2 cellular contexts compared by ENCODE assay signal in the genomic region with DNA sequence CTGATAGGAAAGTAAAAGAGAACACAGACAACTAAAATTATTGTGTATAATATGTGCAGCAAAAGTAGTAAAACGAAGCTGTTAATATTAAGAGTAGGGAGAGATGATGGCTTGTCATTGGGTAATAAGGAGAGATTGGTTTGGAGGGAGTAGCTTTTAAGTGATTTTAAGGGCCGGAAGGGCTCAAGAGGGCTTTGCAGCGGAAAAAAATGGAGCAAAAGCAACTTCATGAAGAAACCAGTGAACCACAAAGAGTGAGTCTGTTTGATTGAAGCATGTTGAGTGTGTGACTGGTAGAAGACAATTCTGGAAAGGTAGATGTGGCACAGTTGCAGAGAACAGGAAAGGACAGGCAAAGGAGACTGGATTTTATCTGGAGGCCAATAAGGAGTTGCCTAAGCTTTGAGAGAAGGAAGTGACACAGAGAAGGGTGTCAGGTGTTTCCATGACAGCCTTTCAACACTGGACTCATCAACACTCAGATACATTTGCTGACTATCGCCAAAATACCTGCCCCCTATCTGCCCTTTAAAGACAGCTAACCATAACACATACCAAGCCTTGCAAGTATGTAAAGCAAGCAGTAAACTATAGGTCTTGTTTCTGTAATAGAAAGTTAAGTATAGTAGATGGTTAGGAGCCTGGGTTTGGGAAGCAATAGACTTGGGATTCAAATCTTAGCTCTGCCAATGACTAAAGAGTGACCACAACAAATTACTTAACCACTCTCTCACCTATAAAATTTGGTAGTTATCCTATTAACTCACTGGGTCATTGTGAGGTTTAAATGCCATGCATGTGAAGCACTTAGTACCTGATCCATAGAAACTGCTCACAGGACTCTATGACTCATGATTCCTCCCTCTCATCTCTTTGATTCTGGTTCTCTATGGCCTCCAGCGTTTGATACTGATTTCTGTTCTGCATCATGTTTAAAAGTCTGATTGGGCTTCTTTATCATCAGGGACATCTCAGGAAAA.
TF ChIP-seq lines count a peak whose summit lies in the region.

No MANE protein-coding gene starts in this region.

TF ChIP-seq in SK-N-SH treated with all-trans-retinoic acid at 6 μM for 48 hours, 23 proteins besides CTCF, POLR2A, EP300 and RAD21 (continued from another document):
- TF ChIP-seq, protein P1, sequence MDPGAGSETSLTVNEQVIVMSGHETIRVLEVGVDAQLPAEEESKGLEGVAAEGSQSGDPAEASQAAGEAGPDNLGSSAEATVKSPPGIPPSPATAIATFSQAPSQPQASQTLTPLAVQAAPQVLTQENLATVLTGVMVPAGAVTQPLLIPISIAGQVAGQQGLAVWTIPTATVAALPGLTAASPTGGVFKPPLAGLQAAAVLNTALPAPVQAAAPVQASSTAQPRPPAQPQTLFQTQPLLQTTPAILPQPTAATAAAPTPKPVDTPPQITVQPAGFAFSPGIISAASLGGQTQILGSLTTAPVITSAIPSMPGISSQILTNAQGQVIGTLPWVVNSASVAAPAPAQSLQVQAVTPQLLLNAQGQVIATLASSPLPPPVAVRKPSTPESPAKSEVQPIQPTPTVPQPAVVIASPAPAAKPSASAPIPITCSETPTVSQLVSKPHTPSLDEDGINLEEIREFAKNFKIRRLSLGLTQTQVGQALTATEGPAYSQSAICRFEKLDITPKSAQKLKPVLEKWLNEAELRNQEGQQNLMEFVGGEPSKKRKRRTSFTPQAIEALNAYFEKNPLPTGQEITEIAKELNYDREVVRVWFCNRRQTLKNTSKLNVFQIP (CRISPR knock-in tag; IDR thresholded peaks at IDR 0.05; ENCODE audit: borderline replicate concordance, low read depth) = no peak
- TF ChIP-seq ARNTL (CRISPR knock-in tag; IDR thresholded peaks at IDR 0.05; ENCODE audit: borderline replicate concordance, low read depth) (no peak), SNAI2 (CRISPR knock-in tag; IDR thresholded peaks at IDR 0.05) (no peak), BACH2 (CRISPR knock-in tag; IDR thresholded peaks at IDR 0.05; ENCODE audit: borderline replicate concordance) (no peak), ZFP3 (CRISPR knock-in tag; IDR thresholded peaks at IDR 0.05) (no peak), ZC3H10 (CRISPR knock-in tag; IDR thresholded peaks at IDR 0.05) (no peak), PPARA (CRISPR knock-in tag; IDR thresholded peaks at IDR 0.05; ENCODE audit: borderline replicate concordance) (no peak), RARB (CRISPR knock-in tag; IDR thresholded peaks at IDR 0.05) (no peak), OSR1 (CRISPR knock-in tag; IDR thresholded peaks at IDR 0.05) (no peak), ISL1 (CRISPR knock-in tag; IDR thresholded peaks at IDR 0.05) (no peak), ESRRG (CRISPR knock-in tag; IDR thresholded peaks at IDR 0.05) (no peak)
- TF ChIP-seq, protein P2, sequence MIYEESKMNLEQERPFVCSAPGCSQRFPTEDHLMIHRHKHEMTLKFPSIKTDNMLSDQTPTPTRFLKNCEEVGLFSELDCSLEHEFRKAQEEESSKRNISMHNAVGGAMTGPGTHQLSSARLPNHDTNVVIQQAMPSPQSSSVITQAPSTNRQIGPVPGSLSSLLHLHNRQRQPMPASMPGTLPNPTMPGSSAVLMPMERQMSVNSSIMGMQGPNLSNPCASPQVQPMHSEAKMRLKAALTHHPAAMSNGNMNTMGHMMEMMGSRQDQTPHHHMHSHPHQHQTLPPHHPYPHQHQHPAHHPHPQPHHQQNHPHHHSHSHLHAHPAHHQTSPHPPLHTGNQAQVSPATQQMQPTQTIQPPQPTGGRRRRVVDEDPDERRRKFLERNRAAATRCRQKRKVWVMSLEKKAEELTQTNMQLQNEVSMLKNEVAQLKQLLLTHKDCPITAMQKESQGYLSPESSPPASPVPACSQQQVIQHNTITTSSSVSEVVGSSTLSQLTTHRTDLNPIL (CRISPR knock-in tag; IDR thresholded peaks at IDR 0.05; ENCODE audit: low read depth) = no peak

TF ChIP-seq in SK-N-SH, 30 proteins besides CTCF, POLR2A, EP300 and RAD21 (continued from another document):
- TF ChIP-seq, protein P3, sequence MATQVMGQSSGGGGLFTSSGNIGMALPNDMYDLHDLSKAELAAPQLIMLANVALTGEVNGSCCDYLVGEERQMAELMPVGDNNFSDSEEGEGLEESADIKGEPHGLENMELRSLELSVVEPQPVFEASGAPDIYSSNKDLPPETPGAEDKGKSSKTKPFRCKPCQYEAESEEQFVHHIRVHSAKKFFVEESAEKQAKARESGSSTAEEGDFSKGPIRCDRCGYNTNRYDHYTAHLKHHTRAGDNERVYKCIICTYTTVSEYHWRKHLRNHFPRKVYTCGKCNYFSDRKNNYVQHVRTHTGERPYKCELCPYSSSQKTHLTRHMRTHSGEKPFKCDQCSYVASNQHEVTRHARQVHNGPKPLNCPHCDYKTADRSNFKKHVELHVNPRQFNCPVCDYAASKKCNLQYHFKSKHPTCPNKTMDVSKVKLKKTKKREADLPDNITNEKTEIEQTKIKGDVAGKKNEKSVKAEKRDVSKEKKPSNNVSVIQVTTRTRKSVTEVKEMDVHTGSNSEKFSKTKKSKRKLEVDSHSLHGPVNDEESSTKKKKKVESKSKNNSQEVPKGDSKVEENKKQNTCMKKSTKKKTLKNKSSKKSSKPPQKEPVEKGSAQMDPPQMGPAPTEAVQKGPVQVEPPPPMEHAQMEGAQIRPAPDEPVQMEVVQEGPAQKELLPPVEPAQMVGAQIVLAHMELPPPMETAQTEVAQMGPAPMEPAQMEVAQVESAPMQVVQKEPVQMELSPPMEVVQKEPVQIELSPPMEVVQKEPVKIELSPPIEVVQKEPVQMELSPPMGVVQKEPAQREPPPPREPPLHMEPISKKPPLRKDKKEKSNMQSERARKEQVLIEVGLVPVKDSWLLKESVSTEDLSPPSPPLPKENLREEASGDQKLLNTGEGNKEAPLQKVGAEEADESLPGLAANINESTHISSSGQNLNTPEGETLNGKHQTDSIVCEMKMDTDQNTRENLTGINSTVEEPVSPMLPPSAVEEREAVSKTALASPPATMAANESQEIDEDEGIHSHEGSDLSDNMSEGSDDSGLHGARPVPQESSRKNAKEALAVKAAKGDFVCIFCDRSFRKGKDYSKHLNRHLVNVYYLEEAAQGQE (IDR thresholded peaks at IDR 0.05; ENCODE audit: low read depth, low read length) = no peak
- TF ChIP-seq RCOR1 (IDR thresholded peaks at IDR 0.05; ENCODE audit: low read length) = no peak
- TF ChIP-seq NFIC (IDR thresholded peaks at IDR 0.05; ENCODE audit: borderline replicate concordance) = no peak
- no peak for TF ChIP-seq FOXJ3 (CRISPR knock-in tag; IDR thresholded peaks at IDR 0.05)
- no peak for TF ChIP-seq ELF1 (IDR thresholded peaks at IDR 0.05)
- no peak for TF ChIP-seq EZH2phosphoT487 (IDR thresholded peaks at IDR 0.05; ENCODE audit: borderline replicate concordance, low read depth)
- TF ChIP-seq, protein P4, sequence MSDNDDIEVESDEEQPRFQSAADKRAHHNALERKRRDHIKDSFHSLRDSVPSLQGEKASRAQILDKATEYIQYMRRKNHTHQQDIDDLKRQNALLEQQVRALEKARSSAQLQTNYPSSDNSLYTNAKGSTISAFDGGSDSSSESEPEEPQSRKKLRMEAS (IDR thresholded peaks at IDR 0.05; ENCODE audit: low read depth) = no peak
- no peak for TF ChIP-seq RFX5 (IDR thresholded peaks at IDR 0.05; ENCODE audit: low read length)
- TF ChIP-seq RXRA (IDR thresholded peaks at IDR 0.05; ENCODE audit: borderline replicate concordance, low read depth) = no peak
